Comparison of ENCODE assay signal across 19 cellular contexts in the genomic region with DNA sequence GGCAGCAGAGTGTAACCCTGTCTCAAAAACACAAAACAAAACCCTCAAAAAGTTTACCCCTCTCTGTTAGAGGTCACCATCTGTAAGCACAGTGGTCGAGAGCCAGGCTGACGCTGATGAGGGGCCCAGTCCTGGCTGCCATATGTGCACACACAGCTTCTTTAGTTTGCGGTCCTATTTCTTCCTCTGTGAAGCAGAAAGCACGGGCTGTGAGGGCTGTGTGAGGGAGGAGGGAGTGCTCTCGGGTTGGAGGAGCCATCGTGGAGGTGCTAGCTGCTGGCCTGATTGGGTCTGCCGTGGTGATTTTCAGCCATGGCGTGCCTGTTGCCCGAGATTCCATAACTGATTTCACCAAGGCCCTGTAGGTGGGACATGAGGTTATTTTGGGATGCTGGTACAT. TPM values are rescaled to one million over a fixed set of nuclear protein-coding genes. Genes with fewer than 3 reads are reported as not detected.
A peak's percentile ranks its signal among the peaks of the same experiment; 100 is the strongest.
DNase-seq lines count a peak whose midpoint lies in the region; ATAC-seq and TF ChIP-seq lines count a peak whose summit lies in the region.
"Had no signal": no experiment of that assay in that cellular context is flagged by ENCODE, and none has a peak within 500 bp of the region (broad histone marks: within the 10 kb centered on the region; RNA-seq: fewer than 3 reads in every experiment).

No MANE protein-coding gene starts in this region.

- H3K18ac ChIP-seq in trophoblast cell (ENCODE audit: low read length) = no peak overlapping the region

- intact Hi-C loops in esophagus muscularis mucosa (cut with DNase I) (loop anchor here (2.0 to 5.0 kb wide), 2 partner anchors 31 to 49 kb away; a partner anchor contains a TSS), lower lobe of right lung (cut with DNase I) (no loop called here)

- no peak overlapping the region for H2AFZ ChIP-seq in trophoblast cell (ENCODE audit: insufficient read depth, low read length, poor library complexity)
- H2AFZ ChIP-seq: GM23248 had no signal

- peaks cover 0 to 37% (median 16%) of the 10 kb centered on the region in 11 experiments; a peak in 14 of 22 replicates for H3K36me3 ChIP-seq in BLaER1 treated with 17β-estradiol and CSF1 and Interleukin-3, amounts not matched to agents 10 nM and 100 nM
- peaks cover 0 to 32% (median 17%) of the 10 kb centered on the region in 4 donors for H3K36me3 ChIP-seq in esophagus muscularis mucosa
- H3K36me3 ChIP-seq in trophoblast cell (ENCODE audit: control insufficient read depth in 1 of 2, insufficient read depth in 2 of 2, low read length in 2 of 2) = peaks cover 26 to 31% of the 10 kb centered on the region in 2 experiments
- peaks cover 29% of the 10 kb centered on the region for H3K36me3 ChIP-seq in lower lobe of right lung
- H3K36me3 ChIP-seq: ovary had no signal

- TF ChIP-seq POLR2A in esophagus muscularis mucosa (IDR thresholded peaks at IDR 0.05; ENCODE audit: low read depth) = no peak

- ATAC-seq in HG03354 (IDR thresholded peaks at IDR 0.05; ENCODE audit: poor library complexity, severe bottlenecking, unreplicated experiment) (no peak), lower lobe of right lung (no peak)
- ATAC-seq: activated T-cell treated with anti-CD3 and anti-CD28 coated beads, Interleukin-2, amount 50 U/mL, for 4 hours; stimulated activated naive CD8-positive, alpha-beta T cell treated with anti-CD3 and anti-CD28 coated beads, Interleukin-15, amount 100 ng/mL, for 72 hours had no signal

- H4K8ac ChIP-seq in trophoblast cell (ENCODE audit: low read depth, low read length) = no peak overlapping the region

- H4K12ac ChIP-seq in trophoblast cell (ENCODE audit: low read depth, low read length) = no peak overlapping the region

- H3K4me3 ChIP-seq in BLaER1 treated with 17β-estradiol and CSF1 and Interleukin-3, amounts not matched to agents 10 nM and 100 nM = peak overlapping the region in 8 of 10 experiments; percentile 60 to 79 (median 70); a peak in 8 of 20 replicates
- H3K4me3 ChIP-seq in esophagus muscularis mucosa (no peak overlapping the region), trophoblast cell (ENCODE audit: low read depth, low read length) (no peak overlapping the region), lower lobe of right lung (no peak overlapping the region)
- H3K4me3 ChIP-seq: GM23248, ovary had no signal

- no peak overlapping the region for H3K23ac ChIP-seq in trophoblast cell (ENCODE audit: low read length)

- H4K91ac ChIP-seq in trophoblast cell (ENCODE audit: low read depth, low read length) = no peak overlapping the region

- no peak for TF ChIP-seq CTCF in esophagus muscularis mucosa (IDR thresholded peaks at IDR 0.05)
- TF ChIP-seq CTCF in lower lobe of right lung (IDR thresholded peaks at IDR 0.05) = no peak

- DNase-seq in HuH-7.5 (ENCODE audit: low spot score) (peak; percentile 5), esophagus muscularis mucosa (ENCODE audit: extremely low spot score) (no peak), trophoblast cell (peak in 1 of 2 donors; percentile 37), activated gamma-delta T cell treated with Interleukin-2 at 50 U/mL for 16 hours (no peak), lower lobe of right lung (no peak)
- no peak for DNase-seq in activated CD4-positive, alpha-beta T cell treated with anti-CD3 and anti-CD28 coated beads, Interleukin-2, amount 50 U/mL, for 48 hours
- DNase-seq: activated CD4-positive, alpha-beta T cell treated with anti-CD3 and anti-CD28 coated beads, Interleukin-2, amount 10 ng/mL, durations not matched to agents 7 days and 5 days; activated T-cell treated with anti-CD3 and anti-CD28 coated beads, Interleukin-2, amount 50 U/mL, for 4 hours; amniotic stem cell; GM23248; Kasumi-1; mesendoderm; NCI-H1417; NCI-H345; SHP77 treated with DMSO at 0.1 percent for 48 hours; stimulated activated naive CD8-positive, alpha-beta T cell treated with anti-CD3 and anti-CD28 coated beads, Interleukin-15, amount 100 ng/mL, for 72 hours had no signal

- H2BK120ac ChIP-seq in trophoblast cell (ENCODE audit: insufficient read depth, low read length, poor library complexity) = no peak overlapping the region

- no peaks in the 10 kb centered on the region for H3K27me3 ChIP-seq in BLaER1 treated with 17β-estradiol and CSF1 and Interleukin-3, amounts not matched to agents 10 nM and 100 nM
- H3K27me3 ChIP-seq in esophagus muscularis mucosa (no peaks in the 10 kb centered on the region), trophoblast cell (ENCODE audit: insufficient read depth, low read length) (no peaks in the 10 kb centered on the region), lower lobe of right lung (ENCODE audit: low read depth) (no peaks in the 10 kb centered on the region)
- H3K27me3 ChIP-seq: ovary had no signal

- H2AK5ac ChIP-seq in trophoblast cell (ENCODE audit: low read length) = no peak overlapping the region

- 85% methylated on average over 8 of the region's 9 CpGs for WGBS in esophagus muscularis mucosa
- no CpG with 5 or more reads among the region's 9 CpGs for WGBS in trophoblast cell (ENCODE audit: extremely low coverage, insufficient coverage, insufficient read length)

- H3K27ac ChIP-seq in BLaER1 treated with 17β-estradiol and CSF1 and Interleukin-3, amounts not matched to agents 10 nM and 100 nM = peak overlapping the region in 9 of 11 experiments; percentile 79 to 94 (median 91); a peak in 16 of 22 replicates
- H3K27ac ChIP-seq in esophagus muscularis mucosa (replicated peaks in 1 of 4) = peak overlapping the region in 3 of 4 donors; percentile 96 to 99 (median 99)
- no peak overlapping the region for H3K27ac ChIP-seq in trophoblast cell (ENCODE audit: low read depth, low read length)
- H3K27ac ChIP-seq in lower lobe of right lung = no peak overlapping the region
- H3K27ac ChIP-seq: GM23248 had no signal

- peaks cover 32% of the 10 kb centered on the region for H3K79me2 ChIP-seq in trophoblast cell (ENCODE audit: control insufficient read depth, insufficient read depth, low read length, poor library complexity)

- H2BK5ac ChIP-seq in trophoblast cell (ENCODE audit: low read depth, low read length, poor library complexity) = no peak overlapping the region

- no peak overlapping the region for H3K14ac ChIP-seq in trophoblast cell (ENCODE audit: low read length)

- H3K9me3 ChIP-seq in BLaER1 treated with 17β-estradiol and CSF1 and Interleukin-3, amounts not matched to agents 10 nM and 100 nM (replicated peaks in 1 of 11) = no peaks in the 10 kb centered on the region
- H3K9me3 ChIP-seq in esophagus muscularis mucosa (no peaks in the 10 kb centered on the region), trophoblast cell (ENCODE audit: insufficient read depth, low read depth, low read length) (no peaks in the 10 kb centered on the region), lower lobe of right lung (no peaks in the 10 kb centered on the region)
- H3K9me3 ChIP-seq: ovary had no signal

- peak overlapping the region; percentile 58 for H3K4ac ChIP-seq in trophoblast cell (ENCODE audit: low read depth, low read length)

- H3K4me2 ChIP-seq in BLaER1 treated with 17β-estradiol and CSF1 and Interleukin-3, amounts not matched to agents 10 nM and 100 nM = peak overlapping the region; percentile 96 to 100 (median 99)
- no peak overlapping the region for H3K4me2 ChIP-seq in trophoblast cell (ENCODE audit: low read length)

- H3K9ac ChIP-seq in BLaER1 treated with 17β-estradiol and CSF1 and Interleukin-3, amounts not matched to agents 10 nM and 100 nM = peak overlapping the region; percentile 78 to 96 (median 89); a peak in 18 of 22 replicates
- no peak overlapping the region for H3K9ac ChIP-seq in trophoblast cell (ENCODE audit: low read length)
- H3K9ac ChIP-seq: GM23248 had no signal

- H3K79me1 ChIP-seq in trophoblast cell (ENCODE audit: low read length) = peaks cover 15% of the 10 kb centered on the region

- no peak overlapping the region for H2BK12ac ChIP-seq in trophoblast cell (ENCODE audit: low read length)

- peaks cover 56 to 78% (median 76%) of the 10 kb centered on the region in 11 experiments for H4K20me1 ChIP-seq in BLaER1 treated with 17β-estradiol and CSF1 and Interleukin-3, amounts not matched to agents 10 nM and 100 nM

- TF ChIP-seq EP300 in esophagus muscularis mucosa (IDR thresholded peaks at IDR 0.05) = no peak

- H3K4me1 ChIP-seq in BLaER1 treated with 17β-estradiol and CSF1 and Interleukin-3, amounts not matched to agents 10 nM and 100 nM = peaks cover 36 to 76% (median 69%) of the 10 kb centered on the region in 10 experiments
- H3K4me1 ChIP-seq in esophagus muscularis mucosa = peaks cover 55 to 84% (median 76%) of the 10 kb centered on the region in 4 donors
- H3K4me1 ChIP-seq in trophoblast cell (ENCODE audit: control insufficient read depth in 1 of 2, insufficient read depth in 2 of 2, low read length in 2 of 2) = peaks cover 17 to 23% of the 10 kb centered on the region in 2 experiments
- peaks cover 38% of the 10 kb centered on the region for H3K4me1 ChIP-seq in lower lobe of right lung

RNA-seq across cellular contexts. Expression of a gene that starts 3.5 kb away (rescaled TPM):
- total RNA-seq in esophagus muscularis mucosa (10 to 100 TPM; 18.4 to 37.5 (median 26.9) TPM), lower lobe of right lung (32.2 TPM)
- 74.0 and 74.9 TPM in 2 replicates for polyA plus RNA-seq in trophoblast cell (2013)

RNA-seq across cellular contexts. Expression of a gene that starts 31.2 kb away (rescaled TPM):
- total RNA-seq in esophagus muscularis mucosa = 10 to 100 TPM; 14.7 to 23.3 (median 19.5) TPM
- 33.0 and 33.3 TPM in 2 replicates for polyA plus RNA-seq in trophoblast cell (2013)
- 19.1 TPM for total RNA-seq in lower lobe of right lung

RNA-seq across cellular contexts. Expression of a gene that starts 51.9 kb away (rescaled TPM):
- total RNA-seq in esophagus muscularis mucosa = 10 to 100 TPM; 16.9 to 31.1 (median 22.4) TPM
- polyA plus RNA-seq in trophoblast cell (2013) = 25.4 and 26.9 TPM in 2 replicates
- 46.2 TPM for total RNA-seq in lower lobe of right lung

Comparison
In these comparisons a context has a peak if more than half of its experiments do, and no peak if none do; other contexts are left out.
1. H3K27ac ChIP-seq: peak in BLaER1 treated with 17β-estradiol and CSF1 and Interleukin-3, amounts not matched to agents 10 nM and 100 nM (9 of 11) and esophagus muscularis mucosa (3 of 4); none in trophoblast cell (single experiment) and lower lobe of right lung (single experiment).
2. H3K4me3 ChIP-seq: peak in BLaER1 treated with 17β-estradiol and CSF1 and Interleukin-3, amounts not matched to agents 10 nM and 100 nM (8 of 10); none in esophagus muscularis mucosa (0 of 4), trophoblast cell (single experiment) and lower lobe of right lung (single experiment).